Comparison of ENCODE assay signal across 1 cellular context in genomic region chr3:190000861-190001196, GRCh38.
TF ChIP-seq lines count a peak whose summit lies in the region.

No MANE protein-coding gene starts in this region.

TF ChIP-seq in A549, 52 proteins besides CTCF, POLR2A, EP300 and RAD21 (continued from another document):
- TF ChIP-seq, protein P1, sequence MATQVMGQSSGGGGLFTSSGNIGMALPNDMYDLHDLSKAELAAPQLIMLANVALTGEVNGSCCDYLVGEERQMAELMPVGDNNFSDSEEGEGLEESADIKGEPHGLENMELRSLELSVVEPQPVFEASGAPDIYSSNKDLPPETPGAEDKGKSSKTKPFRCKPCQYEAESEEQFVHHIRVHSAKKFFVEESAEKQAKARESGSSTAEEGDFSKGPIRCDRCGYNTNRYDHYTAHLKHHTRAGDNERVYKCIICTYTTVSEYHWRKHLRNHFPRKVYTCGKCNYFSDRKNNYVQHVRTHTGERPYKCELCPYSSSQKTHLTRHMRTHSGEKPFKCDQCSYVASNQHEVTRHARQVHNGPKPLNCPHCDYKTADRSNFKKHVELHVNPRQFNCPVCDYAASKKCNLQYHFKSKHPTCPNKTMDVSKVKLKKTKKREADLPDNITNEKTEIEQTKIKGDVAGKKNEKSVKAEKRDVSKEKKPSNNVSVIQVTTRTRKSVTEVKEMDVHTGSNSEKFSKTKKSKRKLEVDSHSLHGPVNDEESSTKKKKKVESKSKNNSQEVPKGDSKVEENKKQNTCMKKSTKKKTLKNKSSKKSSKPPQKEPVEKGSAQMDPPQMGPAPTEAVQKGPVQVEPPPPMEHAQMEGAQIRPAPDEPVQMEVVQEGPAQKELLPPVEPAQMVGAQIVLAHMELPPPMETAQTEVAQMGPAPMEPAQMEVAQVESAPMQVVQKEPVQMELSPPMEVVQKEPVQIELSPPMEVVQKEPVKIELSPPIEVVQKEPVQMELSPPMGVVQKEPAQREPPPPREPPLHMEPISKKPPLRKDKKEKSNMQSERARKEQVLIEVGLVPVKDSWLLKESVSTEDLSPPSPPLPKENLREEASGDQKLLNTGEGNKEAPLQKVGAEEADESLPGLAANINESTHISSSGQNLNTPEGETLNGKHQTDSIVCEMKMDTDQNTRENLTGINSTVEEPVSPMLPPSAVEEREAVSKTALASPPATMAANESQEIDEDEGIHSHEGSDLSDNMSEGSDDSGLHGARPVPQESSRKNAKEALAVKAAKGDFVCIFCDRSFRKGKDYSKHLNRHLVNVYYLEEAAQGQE (IDR thresholded peaks at IDR 0.05): no peak
- TF ChIP-seq CHD4 (IDR thresholded peaks at IDR 0.05; ENCODE audit: borderline replicate concordance): no peak
